In the genomic region with DNA sequence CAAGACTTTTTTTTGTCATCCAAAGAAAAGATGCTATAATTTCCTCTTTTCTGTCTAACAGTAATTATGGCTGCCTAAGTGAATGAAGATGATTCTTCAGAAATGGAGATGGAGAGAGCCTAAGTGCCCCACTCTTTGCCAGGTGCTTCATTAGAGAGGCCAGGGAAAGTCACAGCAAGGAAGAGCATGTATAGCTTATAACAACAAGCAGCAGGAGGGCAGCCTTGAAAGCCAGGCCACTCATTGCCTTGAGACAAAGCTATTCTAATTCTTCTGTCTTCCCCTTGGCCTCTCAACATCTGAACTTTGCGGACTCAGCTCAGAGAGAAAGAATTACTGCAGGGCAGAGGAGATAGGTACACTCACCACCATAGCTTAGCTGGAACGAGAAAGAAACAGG, we compare ENCODE assay signal across 2 cellular contexts.
TF ChIP-seq lines count a peak whose summit lies in the region.

No MANE protein-coding gene starts in this region.

TF ChIP-seq in GM23338, 12 proteins besides CTCF, POLR2A, EP300 and RAD21:
- TF ChIP-seq, protein P1, sequence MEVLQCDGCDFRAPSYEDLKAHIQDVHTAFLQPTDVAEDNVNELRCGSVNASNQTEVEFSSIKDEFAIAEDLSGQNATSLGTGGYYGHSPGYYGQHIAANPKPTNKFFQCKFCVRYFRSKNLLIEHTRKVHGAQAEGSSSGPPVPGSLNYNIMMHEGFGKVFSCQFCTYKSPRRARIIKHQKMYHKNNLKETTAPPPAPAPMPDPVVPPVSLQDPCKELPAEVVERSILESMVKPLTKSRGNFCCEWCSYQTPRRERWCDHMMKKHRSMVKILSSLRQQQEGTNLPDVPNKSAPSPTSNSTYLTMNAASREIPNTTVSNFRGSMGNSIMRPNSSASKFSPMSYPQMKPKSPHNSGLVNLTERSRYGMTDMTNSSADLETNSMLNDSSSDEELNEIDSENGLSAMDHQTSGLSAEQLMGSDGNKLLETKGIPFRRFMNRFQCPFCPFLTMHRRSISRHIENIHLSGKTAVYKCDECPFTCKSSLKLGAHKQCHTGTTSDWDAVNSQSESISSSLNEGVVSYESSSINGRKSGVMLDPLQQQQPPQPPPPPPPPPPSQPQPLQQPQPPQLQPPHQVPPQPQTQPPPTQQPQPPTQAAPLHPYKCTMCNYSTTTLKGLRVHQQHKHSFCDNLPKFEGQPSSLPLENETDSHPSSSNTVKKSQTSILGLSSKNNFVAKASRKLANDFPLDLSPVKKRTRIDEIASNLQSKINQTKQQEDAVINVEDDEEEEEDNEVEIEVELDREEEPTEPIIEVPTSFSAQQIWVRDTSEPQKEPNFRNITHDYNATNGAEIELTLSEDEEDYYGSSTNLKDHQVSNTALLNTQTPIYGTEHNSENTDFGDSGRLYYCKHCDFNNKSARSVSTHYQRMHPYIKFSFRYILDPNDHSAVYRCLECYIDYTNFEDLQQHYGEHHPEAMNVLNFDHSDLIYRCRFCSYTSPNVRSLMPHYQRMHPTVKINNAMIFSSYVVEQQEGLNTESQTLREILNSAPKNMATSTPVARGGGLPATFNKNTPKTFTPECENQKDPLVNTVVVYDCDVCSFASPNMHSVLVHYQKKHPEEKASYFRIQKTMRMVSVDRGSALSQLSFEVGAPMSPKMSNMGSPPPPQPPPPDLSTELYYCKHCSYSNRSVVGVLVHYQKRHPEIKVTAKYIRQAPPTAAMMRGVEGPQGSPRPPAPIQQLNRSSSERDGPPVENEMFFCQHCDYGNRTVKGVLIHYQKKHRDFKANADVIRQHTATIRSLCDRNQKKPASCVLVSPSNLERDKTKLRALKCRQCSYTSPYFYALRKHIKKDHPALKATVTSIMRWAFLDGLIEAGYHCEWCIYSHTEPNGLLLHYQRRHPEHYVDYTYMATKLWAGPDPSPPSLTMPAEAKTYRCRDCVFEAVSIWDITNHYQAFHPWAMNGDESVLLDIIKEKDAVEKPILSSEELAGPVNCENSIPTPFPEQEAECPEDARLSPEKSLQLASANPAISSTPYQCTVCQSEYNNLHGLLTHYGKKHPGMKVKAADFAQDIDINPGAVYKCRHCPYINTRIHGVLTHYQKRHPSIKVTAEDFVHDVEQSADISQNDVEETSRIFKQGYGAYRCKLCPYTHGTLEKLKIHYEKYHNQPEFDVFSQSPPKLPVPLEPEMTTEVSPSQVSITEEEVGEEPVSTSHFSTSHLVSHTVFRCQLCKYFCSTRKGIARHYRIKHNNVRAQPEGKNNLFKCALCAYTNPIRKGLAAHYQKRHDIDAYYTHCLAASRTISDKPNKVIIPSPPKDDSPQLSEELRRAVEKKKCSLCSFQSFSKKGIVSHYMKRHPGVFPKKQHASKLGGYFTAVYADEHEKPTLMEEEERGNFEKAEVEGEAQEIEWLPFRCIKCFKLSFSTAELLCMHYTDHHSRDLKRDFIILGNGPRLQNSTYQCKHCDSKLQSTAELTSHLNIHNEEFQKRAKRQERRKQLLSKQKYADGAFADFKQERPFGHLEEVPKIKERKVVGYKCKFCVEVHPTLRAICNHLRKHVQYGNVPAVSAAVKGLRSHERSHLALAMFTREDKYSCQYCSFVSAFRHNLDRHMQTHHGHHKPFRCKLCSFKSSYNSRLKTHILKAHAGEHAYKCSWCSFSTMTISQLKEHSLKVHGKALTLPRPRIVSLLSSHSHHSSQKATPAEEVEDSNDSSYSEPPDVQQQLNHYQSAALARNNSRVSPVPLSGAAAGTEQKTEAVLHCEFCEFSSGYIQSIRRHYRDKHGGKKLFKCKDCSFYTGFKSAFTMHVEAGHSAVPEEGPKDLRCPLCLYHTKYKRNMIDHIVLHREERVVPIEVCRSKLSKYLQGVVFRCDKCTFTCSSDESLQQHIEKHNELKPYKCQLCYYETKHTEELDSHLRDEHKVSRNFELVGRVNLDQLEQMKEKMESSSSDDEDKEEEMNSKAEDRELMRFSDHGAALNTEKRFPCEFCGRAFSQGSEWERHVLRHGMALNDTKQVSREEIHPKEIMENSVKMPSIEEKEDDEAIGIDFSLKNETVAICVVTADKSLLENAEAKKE (CRISPR knock-in tag; IDR thresholded peaks at IDR 0.05), result peak; percentile 80
- TF ChIP-seq POLR2AphosphoS5 (IDR thresholded peaks at IDR 0.05; ENCODE audit: low read depth), result no peak

TF ChIP-seq in H1, 55 proteins besides CTCF, POLR2A, EP300 and RAD21:
- TF ChIP-seq BRCA1 (IDR thresholded peaks at IDR 0.05; ENCODE audit: low read depth, low read length) (no peak), TAF7 (optimal IDR thresholded peaks at IDR 0.05; ENCODE audit: borderline replicate concordance, low read depth, low read length) (no peak), TCF12 (IDR thresholded peaks at IDR 0.05; ENCODE audit: low read depth, low read length) (0 out of 2 replicates have a peak, but pooled peaks have one; percentile 38), SP2 (IDR thresholded peaks at IDR 0.05; ENCODE audit: low read length) (no peak), RNF2 (IDR thresholded peaks at IDR 0.05; ENCODE audit: borderline replicate concordance, low read depth, low read length, missing control alignments, poor library complexity, severe bottlenecking) (no peak), SAP30 (IDR thresholded peaks at IDR 0.05; ENCODE audit: insufficient read depth, insufficient replicate concordance, low read length) (no peak)
TF ChIP-seq in H1: peak in this region for 1.
